In the genomic region with DNA sequence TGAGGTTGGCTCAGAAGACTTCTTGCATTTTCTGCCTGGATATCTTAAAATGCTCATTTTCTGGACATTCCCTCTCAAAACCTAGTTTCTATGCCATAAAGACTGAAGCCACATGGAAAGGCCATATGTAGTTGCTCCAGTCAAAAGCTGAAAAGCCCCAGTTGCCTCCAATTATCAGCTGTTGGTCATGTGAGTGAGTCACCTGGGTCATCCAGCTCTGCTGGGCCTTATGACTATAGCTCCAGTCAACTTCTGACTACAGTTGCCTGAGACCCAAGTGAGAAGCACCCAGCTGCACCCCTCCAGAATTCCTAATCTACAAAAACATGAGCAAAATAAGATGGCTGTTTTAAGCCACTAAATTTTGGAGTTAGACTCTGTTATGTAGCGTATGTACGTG, we compare ENCODE assay signal across 18 cellular contexts. TPM values are rescaled to one million over a fixed set of nuclear protein-coding genes. Genes with fewer than 3 reads are reported as not detected.
DNase-seq lines count a peak whose midpoint lies in the region; ATAC-seq, FAIRE-seq and TF ChIP-seq lines count a peak whose summit lies in the region.
"Had no signal": no experiment of that assay in that cellular context is flagged by ENCODE, and none has a peak within 500 bp of the region (broad histone marks: within the 10 kb centered on the region; RNA-seq: fewer than 3 reads in every experiment).

No MANE protein-coding gene starts in this region.

- in situ Hi-C loops in GM23248 (cut with MboI) = no loop called here
- in situ Hi-C loops in K562 (cut with MboI) = no loop called here

- H3K4me3 ChIP-seq in GM23248 (no peak overlapping the region), K562 (no peak overlapping the region), osteoblast (ENCODE audit: insufficient read depth, low read length) (no peak overlapping the region)
- H3K4me3 ChIP-seq: Peyer's patch, SJCRH30 had no signal

- no peak overlapping the region for H3K27ac ChIP-seq in GM23248
- no peak overlapping the region for H3K27ac ChIP-seq in K562 (ENCODE audit: extremely low read depth, low read depth, low read length)
- H3K27ac ChIP-seq in osteoblast (ENCODE audit: low read depth, low read length) = no peak overlapping the region
- H3K27ac ChIP-seq: Peyer's patch, SJCRH30 had no signal

- H3K9me2 ChIP-seq in GM23248 (ENCODE audit: insufficient read depth) = no peaks in the 10 kb centered on the region

- DNase-seq in AG08395 (ENCODE audit: low spot score) (peak; percentile 20), GM23248 (peak; percentile 51), K562 (ENCODE audit: extremely low read depth in 1 of 4, low spot score in 3 of 4) (peak in 1 of 4 experiments; percentile 13), osteoblast (ENCODE audit: insufficient read length, low spot score, missing footprints) (peak; percentile 18)
- DNase-seq in stimulated activated naive B cell treated with anti-CD40 and anti-IgM and Interleukin-4, amounts not matched to agents 10 μg/mL and 1 μg/mL and 100 μg/mL, for 72 hours = no peak
- DNase-seq: CD4-positive, CD25-positive, alpha-beta regulatory T cell; DND-41; H7; Kasumi-1; NCI-H1417 treated with DMSO at 0.1 percent for 48 hours; NCI-H2029 treated with DMSO at 0.1 percent for 48 hours; NCI-H524; Peyer's patch; SJCRH30; SW 1271 had no signal

- H3K27me3 Mint-ChIP-seq in stimulated activated naive B cell treated with anti-CD40 and anti-IgM and Interleukin-4, amounts not matched to agents 10 μg/mL and 1 μg/mL and 100 μg/mL, for 72 hours = no peaks in the 10 kb centered on the region
- H3K27me3 Mint-ChIP-seq: CD4-positive, CD25-positive, alpha-beta regulatory T cell had no signal

- POLR2A ChIA-PET in K562 (lab: Yijun Ruan, JAX) = interaction anchor here (0.6 to 1.4 kb wide), 3 partner anchors 11 to 25 kb away, joined by 3 to 4 read pairs (median 3); no protein-coding TSS in a partner anchor

- H3K4me2 ChIP-seq in GM23248 (ENCODE audit: unreplicated experiment) (no peak overlapping the region), K562 (ENCODE audit: insufficient read depth, low read length) (no peak overlapping the region), osteoblast (ENCODE audit: insufficient read depth, low read length) (no peak overlapping the region)

- CTCF ChIA-PET in K562 (lab: Yijun Ruan, JAX; ENCODE audit: low intra/inter-chr PET ratio) = no interaction called here

- no peak overlapping the region for H2AFZ ChIP-seq in GM23248
- no peak overlapping the region for H2AFZ ChIP-seq in K562 (ENCODE audit: low read depth, low read length)
- no peak overlapping the region for H2AFZ ChIP-seq in osteoblast (ENCODE audit: low read length)

- H3K4me1 ChIP-seq in GM23248 (ENCODE audit: insufficient read depth) (no peaks in the 10 kb centered on the region), K562 (replicated peaks in 1 of 2; ENCODE audit: control insufficient read depth in 2 of 2, insufficient read depth in 2 of 2, low read length in 2 of 2) (no peaks in the 10 kb centered on the region), osteoblast (ENCODE audit: insufficient read depth, low read length) (no peaks in the 10 kb centered on the region)
- H3K4me1 ChIP-seq: Peyer's patch, SJCRH30 had no signal

- TF ChIP-seq EP300 in K562 (IDR thresholded peaks at IDR 0.05; ENCODE audit: low read length) = no peak

- H3F3A ChIP-seq in GM23248 (ENCODE audit: insufficient read depth) = no peaks in the 10 kb centered on the region

- no peak overlapping the region for H3K4me3 Mint-ChIP-seq in stimulated activated naive B cell treated with anti-CD40 and anti-IgM and Interleukin-4, amounts not matched to agents 10 μg/mL and 1 μg/mL and 100 μg/mL, for 72 hours
- H3K4me3 Mint-ChIP-seq: CD4-positive, CD25-positive, alpha-beta regulatory T cell had no signal

- intact Hi-C loops in K562 (cut with micrococcal nuclease) = no loop called here

- H3K9ac ChIP-seq in GM23248 (no peak overlapping the region), K562 (ENCODE audit: insufficient read depth in 1 of 2, low read depth in 2 of 2, low read length in 2 of 2) (no peak overlapping the region)

- no peak for TF ChIP-seq RAD21 in K562 (CRISPR knock-in tag; conservative IDR thresholded peaks at IDR 0.05 in 1 of 2, IDR thresholded peaks at IDR 0.05 in 1 of 2)

- ATAC-seq in K562 = no peak
- ATAC-seq in stimulated activated naive B cell treated with anti-CD40 and anti-IgM and Interleukin-4, amounts not matched to agents 10 μg/mL and 1 μg/mL and 100 μg/mL, for 72 hours (replicated peaks) = no peak
- no peak for ATAC-seq in GM18498 (IDR thresholded peaks at IDR 0.05; ENCODE audit: unreplicated experiment)
- no peak for ATAC-seq in GM18870 (IDR thresholded peaks at IDR 0.05; ENCODE audit: unreplicated experiment)
- no peak for ATAC-seq in HG02571 (IDR thresholded peaks at IDR 0.05; ENCODE audit: unreplicated experiment)

- no peak for TF ChIP-seq CTCF in K562 (IDR thresholded peaks at IDR 0.05 in 2 of 3, conservative IDR thresholded peaks at IDR 0.05 in 1 of 3; ENCODE audit: insufficient read depth in 2 of 3, low read depth in 1 of 3, low read length in 3 of 3)
- no peak for TF ChIP-seq CTCF in osteoblast (IDR thresholded peaks at IDR 0.05; ENCODE audit: extremely low read depth, low read depth, low read length)

- no peak overlapping the region for H3K27ac Mint-ChIP-seq in stimulated activated naive B cell treated with anti-CD40 and anti-IgM and Interleukin-4, amounts not matched to agents 10 μg/mL and 1 μg/mL and 100 μg/mL, for 72 hours

- H3K9me3 ChIP-seq in GM23248 (ENCODE audit: low read depth) = no peaks in the 10 kb centered on the region
- no peaks in the 10 kb centered on the region for H3K9me3 ChIP-seq in K562 (replicated peaks; ENCODE audit: control insufficient read depth, insufficient read depth, low read depth, low read length)
- no peaks in the 10 kb centered on the region for H3K9me3 ChIP-seq in osteoblast (ENCODE audit: low read depth, low read length)
- H3K9me3 ChIP-seq: Peyer's patch, SJCRH30 had no signal

- H3K4me1 Mint-ChIP-seq in stimulated activated naive B cell treated with anti-CD40 and anti-IgM and Interleukin-4, amounts not matched to agents 10 μg/mL and 1 μg/mL and 100 μg/mL, for 72 hours = no peaks in the 10 kb centered on the region

- H3K9me3 Mint-ChIP-seq in stimulated activated naive B cell treated with anti-CD40 and anti-IgM and Interleukin-4, amounts not matched to agents 10 μg/mL and 1 μg/mL and 100 μg/mL, for 72 hours = no peaks in the 10 kb centered on the region
- H3K9me3 Mint-ChIP-seq: CD4-positive, CD25-positive, alpha-beta regulatory T cell had no signal

- H3K36me3 Mint-ChIP-seq in stimulated activated naive B cell treated with anti-CD40 and anti-IgM and Interleukin-4, amounts not matched to agents 10 μg/mL and 1 μg/mL and 100 μg/mL, for 72 hours = peaks cover 34 to 40% of the 10 kb centered on the region in 2 donors

- no peaks in the 10 kb centered on the region for H4K20me1 ChIP-seq in GM23248 (ENCODE audit: insufficient read depth)
- H4K20me1 ChIP-seq in K562 (replicated peaks; ENCODE audit: control insufficient read depth, insufficient read depth, low read length) = no peaks in the 10 kb centered on the region
- no peaks in the 10 kb centered on the region for H4K20me1 ChIP-seq in osteoblast (ENCODE audit: insufficient read depth, low read length)

- FAIRE-seq in K562 (lab: Jason Lieb, UNC) = peak; percentile 11

- BruUV-seq in K562 (replicated peaks; lab: Mats Ljungman, UMichigan) = no TSS peak

- H3K9me1 ChIP-seq in K562 (ENCODE audit: control insufficient read depth, insufficient read depth, low read length) = no peaks in the 10 kb centered on the region

- H3K36me3 ChIP-seq in GM23248 (ENCODE audit: low read depth) = peaks cover 13% of the 10 kb centered on the region; the same call in 1 of the 2 replicates
- H3K36me3 ChIP-seq in K562 (ENCODE audit: control insufficient read depth, insufficient read depth, low read length) = peaks cover 18% of the 10 kb centered on the region; the same call in 2 of the 3 replicates
- H3K36me3 ChIP-seq in osteoblast (ENCODE audit: insufficient read depth, low read length) = no peaks in the 10 kb centered on the region

- 99 to 100% methylated on average over 2 of the region's 2 CpGs for WGBS in GM23248 (ENCODE audit: low coverage in 1 of 2, low lambda C conversion rate in 2 of 2, missing lambda C conversion rate in 2 of 2), 2 experiments
- 95% methylated on average over 2 of the region's 2 CpGs for WGBS in K562 (ENCODE audit: insufficient coverage, low coverage, missing lambda C conversion rate)

- TF ChIP-seq POLR2A in K562 (conservative IDR thresholded peaks at IDR 0.05) = no peak

- H3K27me3 ChIP-seq in GM23248 (replicated peaks; ENCODE audit: insufficient read depth) = no peaks in the 10 kb centered on the region
- H3K27me3 ChIP-seq in K562 (ENCODE audit: control insufficient read depth in 2 of 2, insufficient read depth in 2 of 2, low read length in 2 of 2) = no peaks in the 10 kb centered on the region
- no peaks in the 10 kb centered on the region for H3K27me3 ChIP-seq in osteoblast (ENCODE audit: insufficient read depth, low read length)
- H3K27me3 ChIP-seq: Peyer's patch, SJCRH30 had no signal

- H3K79me2 ChIP-seq in GM23248 (ENCODE audit: insufficient read depth) (no peaks in the 10 kb centered on the region), K562 (ENCODE audit: control insufficient read depth, insufficient read depth, low read length) (no peaks in the 10 kb centered on the region), osteoblast (ENCODE audit: insufficient read depth, low read length) (no peaks in the 10 kb centered on the region)

RNA-seq across cellular contexts. Expression of gene HELQ, which starts 41.9 kb away (rescaled TPM):
- 6.6 and 7.2 TPM in 2 replicates for total RNA-seq in GM23248 (2014; rRNA removed; shearing (Covaris generic))
- polyA plus RNA-seq in GM23248 (2016; fragmentation: Nextera tagmentation; extraction: Ambion mirVana) = 10.0 and 10.2 TPM in 2 replicates
- 20.1 and 26.8 TPM in 2 replicates for total RNA-seq in K562 (2011; cell fraction: chromatin; rRNA removed; ENCODE audit: low replicate concordance)
- 17.3 and 20.3 TPM in 2 replicates for total RNA-seq in K562 (2011; cell fraction: nucleolus; rRNA removed)
- total RNA-seq in K562 (2011; cell fraction: nucleoplasm; rRNA removed) = 22.4 and 22.8 TPM in 2 replicates
- 15.2 and 16.3 TPM in 2 replicates for total RNA-seq in K562 (2014; rRNA removed)
- total RNA-seq in K562 (2014; rRNA removed; fragmentation: Illumina TruSeq; extraction: Trizol) = 11.9 and 12.7 TPM in 2 replicates
- 11.3 and 12.6 TPM in 2 replicates for total RNA-seq in K562 (2015; rRNA removed; fragmentation: Illumina TruSeq; extraction: Trizol)
- total RNA-seq in K562 (2021) = 11.0 and 13.5 TPM in 2 replicates
- 11.6 and 13.1 TPM in 2 replicates for polyA plus RNA-seq in K562 (2011; rRNA removed)
- 3.9 and 5.7 TPM in 2 replicates for polyA plus RNA-seq in K562 (2011; cell fraction: cytosol; rRNA removed)
- polyA plus RNA-seq in K562 (2011; cell fraction: nucleus; rRNA removed) = 11.0 and 11.1 TPM in 2 replicates
- 8.6 and 9.3 TPM in 2 replicates for polyA plus RNA-seq in K562 (2012)
- polyA plus RNA-seq in K562 (2014; fragmentation: Illumina TruSeq; extraction: Trizol) = 10.9 and 12.7 TPM in 2 replicates
- 1 to 10 TPM; 3.5 to 5.6 TPM for polyA plus RNA-seq in K562 (2014; fragmentation: Nextera tagmentation; extraction: Ambion mirVana)
- 9.2 and 15.7 TPM in 2 replicates for polyA plus RNA-seq in K562 (2014; rRNA removed)
- polyA minus RNA-seq in K562 (2011; rRNA and poly(A)+ RNA removed) = 18.7 and 21.2 TPM in 2 replicates
- 2.5 and 5.2 TPM in 2 replicates for polyA minus RNA-seq in K562 (2011; cell fraction: cytosol; rRNA and poly(A)+ RNA removed)
- 18.3 and 32.5 TPM in 2 replicates for polyA minus RNA-seq in K562 (2011; cell fraction: nucleus; rRNA and poly(A)+ RNA removed)
- total RNA-seq in osteoblast = 17.4 and 18.3 TPM in 2 replicates

RNA-seq across cellular contexts. Expression of gene MRPS18C, which starts 42.2 kb away (rescaled TPM):
- total RNA-seq in GM23248 (2014; rRNA removed; shearing (Covaris generic)) = 11.9 and 15.8 TPM in 2 replicates
- polyA plus RNA-seq in GM23248 (2016; fragmentation: Nextera tagmentation; extraction: Ambion mirVana) (106 and 109 TPM in 2 replicates), K562 (2011; rRNA removed) (71.9 and 94.6 TPM in 2 replicates), K562 (2014; fragmentation: Illumina TruSeq; extraction: Trizol) (96.5 and 138 TPM in 2 replicates), K562 (2014; fragmentation: Nextera tagmentation; extraction: Ambion mirVana) (100 to 1,000 TPM; 329 to 390 TPM), K562 (2014; rRNA removed) (77.0 and 79.9 TPM in 2 replicates)
- total RNA-seq in K562 (2011; cell fraction: chromatin; rRNA removed; ENCODE audit: low replicate concordance) = 23.5 and 59.1 TPM in 2 replicates
- total RNA-seq in K562 (2011; cell fraction: nucleolus; rRNA removed) = 20.2 and 21.1 TPM in 2 replicates
- total RNA-seq in K562 (2011; cell fraction: nucleoplasm; rRNA removed) = 35.0 and 61.6 TPM in 2 replicates
- total RNA-seq in K562 (2014; rRNA removed) (53.3 and 54.3 TPM in 2 replicates), K562 (2014; rRNA removed; fragmentation: Illumina TruSeq; extraction: Trizol) (149 and 150 TPM in 2 replicates), K562 (2015; rRNA removed; fragmentation: Illumina TruSeq; extraction: Trizol) (114 and 138 TPM in 2 replicates), K562 (2021) (110 and 115 TPM in 2 replicates), osteoblast (13.8 and 14.5 TPM in 2 replicates)
- 19.2 and 45.8 TPM in 2 replicates for polyA plus RNA-seq in K562 (2011; cell fraction: cytosol; rRNA removed)
- 14.5 and 28.5 TPM in 2 replicates for polyA plus RNA-seq in K562 (2011; cell fraction: nucleus; rRNA removed)
- polyA plus RNA-seq in K562 (2012) = 76.9 and 195 TPM in 2 replicates
- 51.3 and 62.6 TPM in 2 replicates for polyA minus RNA-seq in K562 (2011; rRNA and poly(A)+ RNA removed)
- 12.3 and 51.6 TPM in 2 replicates for polyA minus RNA-seq in K562 (2011; cell fraction: cytosol; rRNA and poly(A)+ RNA removed)
- polyA minus RNA-seq in K562 (2011; cell fraction: nucleus; rRNA and poly(A)+ RNA removed) = 19.7 and 35.3 TPM in 2 replicates
